In the genomic region with DNA sequence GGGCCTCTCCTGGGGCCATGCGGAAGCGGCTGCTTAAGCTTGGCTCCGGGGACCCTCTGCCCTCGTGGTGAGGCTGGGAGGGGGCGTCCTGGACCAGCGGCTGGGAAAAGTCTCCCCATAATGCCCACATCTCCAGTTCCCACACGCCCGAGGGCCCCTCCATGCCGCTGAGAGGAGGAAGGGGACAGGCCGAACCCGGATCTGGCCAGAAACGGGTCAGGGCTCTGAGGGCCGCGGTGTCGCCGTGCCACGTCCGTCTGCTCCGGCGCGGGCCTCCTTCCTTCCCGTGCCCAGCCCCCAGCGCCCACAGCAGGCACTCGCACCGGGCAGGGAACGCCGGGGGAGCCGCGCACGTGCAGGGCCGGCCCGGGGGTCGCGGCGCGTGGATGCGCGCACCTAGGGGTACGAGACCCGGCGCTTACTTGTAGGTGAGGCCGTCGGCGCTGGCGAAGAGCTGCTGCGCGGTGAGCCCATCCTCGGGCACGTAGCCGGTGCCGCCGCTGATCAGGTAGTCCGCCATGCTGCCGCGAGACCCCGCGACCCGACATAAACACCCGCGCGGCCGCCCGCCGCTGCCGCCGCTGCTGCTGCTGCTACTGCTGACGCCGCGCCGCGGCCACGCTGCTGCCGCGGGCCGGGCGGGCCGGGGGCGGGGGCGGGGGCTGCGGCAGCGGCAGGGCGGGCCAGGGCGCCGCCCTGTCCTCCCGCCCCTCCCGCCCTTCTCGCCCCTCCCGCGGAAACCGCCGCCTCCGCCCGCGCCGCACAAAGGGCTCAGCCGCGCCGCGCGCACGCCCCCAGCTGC, we compare ENCODE assay signal across 9 cellular contexts. TPM values are rescaled to one million over a fixed set of nuclear protein-coding genes. Genes with fewer than 3 reads are reported as not detected.
DNase-seq lines count a peak whose midpoint lies in the region; ATAC-seq and TF ChIP-seq lines count a peak whose summit lies in the region.
"Had no signal": no experiment of that assay in that cellular context is flagged by ENCODE, and none has a peak within 500 bp of the region (broad histone marks: within the 10 kb centered on the region; RNA-seq: fewer than 3 reads in every experiment).

No MANE protein-coding gene starts in this region.

- POLR2A ChIA-PET in activated CD4-positive, alpha-beta memory T cell treated with anti-CD3 and anti-CD28 coated beads for 36 hours (lab: Charles Lee) = interaction anchor here (1.5 kb wide), 1 partner anchor 20 kb away, joined by 5 read pairs; no protein-coding TSS in a partner anchor

- H3K27me3 Mint-ChIP-seq in activated CD4-positive, alpha-beta memory T cell treated with anti-CD3 and anti-CD28 coated beads for 36 hours = peaks cover 3% of the 10 kb centered on the region
- peaks cover 25% of the 10 kb centered on the region for H3K27me3 Mint-ChIP-seq in endothelial cell (ENCODE audit: unreplicated experiment)
- H3K27me3 Mint-ChIP-seq in naive B cell = no peaks in the 10 kb centered on the region

- CTCF ChIA-PET in activated CD4-positive, alpha-beta memory T cell treated with anti-CD3 and anti-CD28 coated beads for 36 hours (lab: Charles Lee) = interaction anchor here (0.8 to 9.7 kb wide), 5 partner anchors 15 to 61 kb away, joined by 3 to 131 read pairs (median 4); no protein-coding TSS in a partner anchor

- DNase-seq in NCI-H1105 (lab: John Stamatoyannopoulos, UW) (peak; percentile 49), endothelial cell (ENCODE audit: low spot score) (no peak), naive B cell (peak; percentile 59), T1000 (lab: John Stamatoyannopoulos, UW) (no peak), A172 (ENCODE audit: low spot score) (no peak)
- peak; percentile 69 for DNase-seq in activated CD4-positive, alpha-beta memory T cell treated with anti-CD3 and anti-CD28 coated beads for 36 hours

- TF ChIP-seq CTCF in GM12875 (IDR thresholded peaks at IDR 0.05; ENCODE audit: borderline replicate concordance, insufficient read depth, low read depth, low read length) (no peak), endothelial cell (IDR thresholded peaks at IDR 0.05; ENCODE audit: unreplicated experiment) (no peak)

- H3K36me3 Mint-ChIP-seq in activated CD4-positive, alpha-beta memory T cell treated with anti-CD3 and anti-CD28 coated beads for 36 hours = peaks cover 7% of the 10 kb centered on the region
- H3K36me3 Mint-ChIP-seq in endothelial cell (ENCODE audit: low read depth, unreplicated experiment) (no peaks in the 10 kb centered on the region), naive B cell (no peaks in the 10 kb centered on the region)

- H3K9me3 Mint-ChIP-seq in activated CD4-positive, alpha-beta memory T cell treated with anti-CD3 and anti-CD28 coated beads for 36 hours = no peaks in the 10 kb centered on the region
- H3K9me3 Mint-ChIP-seq in endothelial cell (ENCODE audit: unreplicated experiment) (no peaks in the 10 kb centered on the region), naive B cell (no peaks in the 10 kb centered on the region)

- peaks cover 43% of the 10 kb centered on the region for H3K4me1 Mint-ChIP-seq in activated CD4-positive, alpha-beta memory T cell treated with anti-CD3 and anti-CD28 coated beads for 36 hours (ENCODE audit: low read depth)
- H3K4me1 Mint-ChIP-seq in endothelial cell (ENCODE audit: unreplicated experiment) (peaks cover 11% of the 10 kb centered on the region), naive B cell (peaks cover 37 to 51% (median 48%) of the 10 kb centered on the region in 3 donors)

- intact Hi-C loops in activated CD4-positive, alpha-beta memory T cell treated with anti-CD3 and anti-CD28 coated beads for 36 hours (cut with micrococcal nuclease) = no loop called here

- H3K4me3 ChIP-seq in GM12875 (ENCODE audit: low read depth, low read length) = peak overlapping the region; percentile 75

- H3K27ac ChIP-seq in temporal lobe (ENCODE audit: low read depth, low read length) = peak overlapping the region; percentile 38

- peak; percentile 25 to 32 for ATAC-seq in naive B cell (ENCODE audit: low read depth in 2 of 2)

- H3K4me3 Mint-ChIP-seq in activated CD4-positive, alpha-beta memory T cell treated with anti-CD3 and anti-CD28 coated beads for 36 hours = peak overlapping the region; percentile 86
- peak overlapping the region; percentile 77 for H3K4me3 Mint-ChIP-seq in endothelial cell (ENCODE audit: unreplicated experiment)
- peak overlapping the region; percentile 80 to 91 (median 87) for H3K4me3 Mint-ChIP-seq in naive B cell

- peak overlapping the region; percentile 76 for H3K27ac Mint-ChIP-seq in activated CD4-positive, alpha-beta memory T cell treated with anti-CD3 and anti-CD28 coated beads for 36 hours
- no peak overlapping the region for H3K27ac Mint-ChIP-seq in endothelial cell (ENCODE audit: unreplicated experiment)
- H3K27ac Mint-ChIP-seq in naive B cell = peak overlapping the region in 1 of 6 donors; percentile 76

RNA-seq across cellular contexts. Expression of a gene that starts 4.2 kb away (rescaled TPM):
- total RNA-seq in activated CD4-positive, alpha-beta memory T cell treated with anti-CD3 and anti-CD28 coated beads for 36 hours = 10 to 100 TPM; 52.9 to 57.7 TPM
- 7.5 TPM for total RNA-seq in endothelial cell (ENCODE audit: unreplicated experiment)
- 10 to 100 TPM; 24.6 to 39.6 (median 26.8) TPM for polyA plus RNA-seq in naive B cell (ENCODE audit: low read depth in 6 of 6)
- 22.6 TPM for total RNA-seq in temporal lobe
- 77.8 and 78.1 TPM in 2 replicates for total RNA-seq in A172 (2014; rRNA removed; shearing (Covaris generic))

RNA-seq across cellular contexts. Expression of a gene that starts 44.1 kb away (rescaled TPM):
- under 1 TPM; 0.10 to 0.12 TPM for total RNA-seq in activated CD4-positive, alpha-beta memory T cell treated with anti-CD3 and anti-CD28 coated beads for 36 hours
- total RNA-seq in endothelial cell (ENCODE audit: unreplicated experiment) (10.8 TPM), temporal lobe (3.7 TPM)
- not detected for polyA plus RNA-seq in naive B cell (ENCODE audit: low read depth in 6 of 6)
- 0.10 and 1.6 TPM in 2 replicates for total RNA-seq in A172 (2014; rRNA removed; shearing (Covaris generic))
- total RNA-seq: dermis microvascular lymphatic vessel endothelial cell had no signal

RNA-seq across cellular contexts. Expression of a gene that starts 50.1 kb away (rescaled TPM):
- 10 to 100 TPM; 48.6 to 48.8 TPM for total RNA-seq in activated CD4-positive, alpha-beta memory T cell treated with anti-CD3 and anti-CD28 coated beads for 36 hours
- 13.1 TPM for total RNA-seq in endothelial cell (ENCODE audit: unreplicated experiment)
- polyA plus RNA-seq in naive B cell (ENCODE audit: low read depth in 6 of 6) = 10 to 100 TPM; 11.2 to 20.3 (median 13.1) TPM
- total RNA-seq in temporal lobe = 16.7 TPM
- 9.3 and 18.2 TPM in 2 replicates for total RNA-seq in A172 (2014; rRNA removed; shearing (Covaris generic))

Comparison
In these comparisons a context has a peak if more than half of its experiments do, and no peak if none do; other contexts are left out.
1. DNase-seq: peak in NCI-H1105 (single experiment), activated CD4-positive, alpha-beta memory T cell treated with anti-CD3 and anti-CD28 coated beads for 36 hours (single experiment) and naive B cell (single experiment); none in endothelial cell (single experiment), T1000 (single experiment) and A172 (single experiment).
2. Peak in every context shown above with its lines, with median percentiles within 50 percentile points of each other: H3K4me3 Mint-ChIP-seq.